Comparison of ENCODE assay signal across 1 cellular context in genomic region chr21:41680444-41681335, GRCh38.
TF ChIP-seq lines count a peak whose summit lies in the region.

No MANE protein-coding gene starts in this region.

TF ChIP-seq in GM23338, 12 proteins besides CTCF, POLR2A, EP300 and RAD21 (continued from another document):
- TF ChIP-seq, protein P1, sequence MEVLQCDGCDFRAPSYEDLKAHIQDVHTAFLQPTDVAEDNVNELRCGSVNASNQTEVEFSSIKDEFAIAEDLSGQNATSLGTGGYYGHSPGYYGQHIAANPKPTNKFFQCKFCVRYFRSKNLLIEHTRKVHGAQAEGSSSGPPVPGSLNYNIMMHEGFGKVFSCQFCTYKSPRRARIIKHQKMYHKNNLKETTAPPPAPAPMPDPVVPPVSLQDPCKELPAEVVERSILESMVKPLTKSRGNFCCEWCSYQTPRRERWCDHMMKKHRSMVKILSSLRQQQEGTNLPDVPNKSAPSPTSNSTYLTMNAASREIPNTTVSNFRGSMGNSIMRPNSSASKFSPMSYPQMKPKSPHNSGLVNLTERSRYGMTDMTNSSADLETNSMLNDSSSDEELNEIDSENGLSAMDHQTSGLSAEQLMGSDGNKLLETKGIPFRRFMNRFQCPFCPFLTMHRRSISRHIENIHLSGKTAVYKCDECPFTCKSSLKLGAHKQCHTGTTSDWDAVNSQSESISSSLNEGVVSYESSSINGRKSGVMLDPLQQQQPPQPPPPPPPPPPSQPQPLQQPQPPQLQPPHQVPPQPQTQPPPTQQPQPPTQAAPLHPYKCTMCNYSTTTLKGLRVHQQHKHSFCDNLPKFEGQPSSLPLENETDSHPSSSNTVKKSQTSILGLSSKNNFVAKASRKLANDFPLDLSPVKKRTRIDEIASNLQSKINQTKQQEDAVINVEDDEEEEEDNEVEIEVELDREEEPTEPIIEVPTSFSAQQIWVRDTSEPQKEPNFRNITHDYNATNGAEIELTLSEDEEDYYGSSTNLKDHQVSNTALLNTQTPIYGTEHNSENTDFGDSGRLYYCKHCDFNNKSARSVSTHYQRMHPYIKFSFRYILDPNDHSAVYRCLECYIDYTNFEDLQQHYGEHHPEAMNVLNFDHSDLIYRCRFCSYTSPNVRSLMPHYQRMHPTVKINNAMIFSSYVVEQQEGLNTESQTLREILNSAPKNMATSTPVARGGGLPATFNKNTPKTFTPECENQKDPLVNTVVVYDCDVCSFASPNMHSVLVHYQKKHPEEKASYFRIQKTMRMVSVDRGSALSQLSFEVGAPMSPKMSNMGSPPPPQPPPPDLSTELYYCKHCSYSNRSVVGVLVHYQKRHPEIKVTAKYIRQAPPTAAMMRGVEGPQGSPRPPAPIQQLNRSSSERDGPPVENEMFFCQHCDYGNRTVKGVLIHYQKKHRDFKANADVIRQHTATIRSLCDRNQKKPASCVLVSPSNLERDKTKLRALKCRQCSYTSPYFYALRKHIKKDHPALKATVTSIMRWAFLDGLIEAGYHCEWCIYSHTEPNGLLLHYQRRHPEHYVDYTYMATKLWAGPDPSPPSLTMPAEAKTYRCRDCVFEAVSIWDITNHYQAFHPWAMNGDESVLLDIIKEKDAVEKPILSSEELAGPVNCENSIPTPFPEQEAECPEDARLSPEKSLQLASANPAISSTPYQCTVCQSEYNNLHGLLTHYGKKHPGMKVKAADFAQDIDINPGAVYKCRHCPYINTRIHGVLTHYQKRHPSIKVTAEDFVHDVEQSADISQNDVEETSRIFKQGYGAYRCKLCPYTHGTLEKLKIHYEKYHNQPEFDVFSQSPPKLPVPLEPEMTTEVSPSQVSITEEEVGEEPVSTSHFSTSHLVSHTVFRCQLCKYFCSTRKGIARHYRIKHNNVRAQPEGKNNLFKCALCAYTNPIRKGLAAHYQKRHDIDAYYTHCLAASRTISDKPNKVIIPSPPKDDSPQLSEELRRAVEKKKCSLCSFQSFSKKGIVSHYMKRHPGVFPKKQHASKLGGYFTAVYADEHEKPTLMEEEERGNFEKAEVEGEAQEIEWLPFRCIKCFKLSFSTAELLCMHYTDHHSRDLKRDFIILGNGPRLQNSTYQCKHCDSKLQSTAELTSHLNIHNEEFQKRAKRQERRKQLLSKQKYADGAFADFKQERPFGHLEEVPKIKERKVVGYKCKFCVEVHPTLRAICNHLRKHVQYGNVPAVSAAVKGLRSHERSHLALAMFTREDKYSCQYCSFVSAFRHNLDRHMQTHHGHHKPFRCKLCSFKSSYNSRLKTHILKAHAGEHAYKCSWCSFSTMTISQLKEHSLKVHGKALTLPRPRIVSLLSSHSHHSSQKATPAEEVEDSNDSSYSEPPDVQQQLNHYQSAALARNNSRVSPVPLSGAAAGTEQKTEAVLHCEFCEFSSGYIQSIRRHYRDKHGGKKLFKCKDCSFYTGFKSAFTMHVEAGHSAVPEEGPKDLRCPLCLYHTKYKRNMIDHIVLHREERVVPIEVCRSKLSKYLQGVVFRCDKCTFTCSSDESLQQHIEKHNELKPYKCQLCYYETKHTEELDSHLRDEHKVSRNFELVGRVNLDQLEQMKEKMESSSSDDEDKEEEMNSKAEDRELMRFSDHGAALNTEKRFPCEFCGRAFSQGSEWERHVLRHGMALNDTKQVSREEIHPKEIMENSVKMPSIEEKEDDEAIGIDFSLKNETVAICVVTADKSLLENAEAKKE (CRISPR knock-in tag; IDR thresholded peaks at IDR 0.05): no peak
- TF ChIP-seq REST (IDR thresholded peaks at IDR 0.05; ENCODE audit: unreplicated experiment) (no peak), EZH2phosphoT487 (IDR thresholded peaks at IDR 0.05; ENCODE audit: unreplicated experiment) (no peak), EZH2 (IDR thresholded peaks at IDR 0.05; ENCODE audit: low read depth, unreplicated experiment) (no peak), JUNB (IDR thresholded peaks at IDR 0.05; ENCODE audit: unreplicated experiment) (no peak)
